In the genomic region with DNA sequence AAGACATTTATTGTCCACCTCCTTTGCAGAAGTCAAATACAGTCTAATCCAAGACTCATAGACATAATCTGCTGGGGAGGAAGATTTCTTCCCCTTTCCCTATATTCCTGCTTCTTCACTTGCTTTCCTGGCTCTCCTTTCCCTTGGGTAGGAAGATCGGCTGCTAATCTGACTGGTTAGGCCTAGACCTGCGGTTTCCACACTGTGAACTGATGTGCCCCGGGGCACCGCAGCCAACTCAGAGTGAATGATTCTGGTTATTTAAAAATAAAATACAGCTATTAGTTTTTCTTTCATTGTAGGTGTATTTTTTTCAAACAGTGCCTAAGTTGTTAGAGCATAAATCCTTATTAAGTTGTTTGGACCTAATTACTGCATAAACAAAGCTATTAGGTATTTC, we compare ENCODE assay signal across 19 cellular contexts.
DNase-seq lines count a peak whose midpoint lies in the region; ATAC-seq and TF ChIP-seq lines count a peak whose summit lies in the region.
"Had no signal": no experiment of that assay in that cellular context is flagged by ENCODE, and none has a peak within 500 bp of the region (broad histone marks: within the 10 kb centered on the region; RNA-seq: fewer than 3 reads in every experiment).

No MANE protein-coding gene starts in this region.

- no peak overlapping the region for H3K27ac ChIP-seq in foreskin keratinocyte
- H3K27ac ChIP-seq: 22Rv1, BLaER1, C4-2B, GM23248 had no signal

- H3K4me1 ChIP-seq in foreskin keratinocyte = no peaks in the 10 kb centered on the region
- H3K4me1 ChIP-seq: BLaER1 had no signal

- H3K27me3 ChIP-seq in foreskin keratinocyte = no peaks in the 10 kb centered on the region
- H3K27me3 ChIP-seq: BLaER1 had no signal

- ATAC-seq in foreskin keratinocyte (peak; percentile 58), HG03095 (IDR thresholded peaks at IDR 0.05; ENCODE audit: unreplicated experiment) (no peak)
- ATAC-seq: CD8-positive, alpha-beta T cell; GM12878 had no signal

- TF ChIP-seq CTCF in foreskin keratinocyte (conservative IDR thresholded peaks at IDR 0.05) = no peak

- DNase-seq in activated CD8-positive, alpha-beta memory T cell treated with anti-CD3 and anti-CD28 coated beads, Interleukin-2, amount 50 U/mL, for 48 hours = peak; percentile 13
- no peak for DNase-seq in activated CD8-positive, alpha-beta memory T cell treated with anti-CD3 and anti-CD28 coated beads, Interleukin-2, amount 50 U/mL, for 4 hours
- DNase-seq in M059J (ENCODE audit: low read depth) (peak; percentile 58), foreskin keratinocyte (peak in 1 of 2 donors; percentile 42)
- no peak for DNase-seq in stimulated activated CD4-positive, alpha-beta T cell treated with anti-CD3 and anti-CD28 coated beads, Interleukin-4, amount 100 ng/mL, for 1 hour
- DNase-seq: CD4-positive, CD25-positive, alpha-beta regulatory T cell; CD8-positive, alpha-beta T cell; DMS 273 treated with DMSO at 0.1 percent for 48 hours; DMS79; EL; GDM1; GM23248; H7; HCEC 1CT had no signal

Comparison
In these comparisons a context has a peak if more than half of its experiments do, and no peak if none do; other contexts are left out.
1. DNase-seq: peak in activated CD8-positive, alpha-beta memory T cell treated with anti-CD3 and anti-CD28 coated beads, Interleukin-2, amount 50 U/mL, for 48 hours (single experiment) and M059J (single experiment); none in activated CD8-positive, alpha-beta memory T cell treated with anti-CD3 and anti-CD28 coated beads, Interleukin-2, amount 50 U/mL, for 4 hours (single experiment) and stimulated activated CD4-positive, alpha-beta T cell treated with anti-CD3 and anti-CD28 coated beads, Interleukin-4, amount 100 ng/mL, for 1 hour (single experiment).